Comparison of ENCODE assay signal across 15 cellular contexts in the genomic region with DNA sequence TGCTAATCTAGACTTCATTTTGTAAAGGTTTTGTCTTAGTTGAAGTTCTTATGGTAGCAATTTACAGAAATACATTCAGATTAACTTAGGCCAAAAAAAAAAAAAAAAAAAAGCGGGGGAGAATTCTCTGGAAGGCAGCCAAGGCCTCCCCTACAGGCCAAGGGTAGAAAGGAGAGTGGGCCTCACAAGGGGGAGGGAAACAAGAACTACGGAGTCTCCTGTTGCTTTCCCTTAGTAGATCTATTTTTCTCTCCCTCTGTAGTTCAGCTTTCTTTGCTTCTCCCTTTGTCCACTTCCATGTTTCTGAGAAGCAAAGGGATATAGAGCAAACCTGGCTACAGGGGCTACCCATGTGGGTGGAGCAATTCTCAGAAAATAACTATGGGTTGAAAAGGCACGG. TPM values are rescaled to one million over a fixed set of nuclear protein-coding genes. Genes with fewer than 3 reads are reported as not detected.
DNase-seq lines count a peak whose midpoint lies in the region; ATAC-seq and TF ChIP-seq lines count a peak whose summit lies in the region.
"Had no signal": no experiment of that assay in that cellular context is flagged by ENCODE, and none has a peak within 500 bp of the region (broad histone marks: within the 10 kb centered on the region; RNA-seq: fewer than 3 reads in every experiment).

No MANE protein-coding gene starts in this region.

- H3K4me2 ChIP-seq in trophoblast cell (ENCODE audit: low read length) = no peak overlapping the region
- H3K4me2 ChIP-seq: A549 had no signal

- no peak for TF ChIP-seq CTCF in vagina (IDR thresholded peaks at IDR 0.05)

- H2BK5ac ChIP-seq in trophoblast cell (ENCODE audit: low read depth, low read length, poor library complexity) = peak overlapping the region; percentile 26

- H3K4me3 ChIP-seq in HUES6 (ENCODE audit: low read depth, low read length) (no peak overlapping the region), trophoblast cell (ENCODE audit: low read depth, low read length) (no peak overlapping the region), vagina (no peak overlapping the region)
- H3K4me3 ChIP-seq: A549, SJSA1 had no signal

- H4K12ac ChIP-seq in trophoblast cell (ENCODE audit: low read depth, low read length) = no peak overlapping the region

- peak overlapping the region; percentile 52 for H3K4me3 Mint-ChIP-seq in central memory CD8-positive, alpha-beta T cell
- H3K4me3 Mint-ChIP-seq: activated CD4-positive, alpha-beta T cell treated with anti-CD3 and anti-CD28 coated beads for 36 hours had no signal

- peaks cover 8% of the 10 kb centered on the region for H3K79me2 ChIP-seq in trophoblast cell (ENCODE audit: control insufficient read depth, insufficient read depth, low read length, poor library complexity)

- DNase-seq in NCI-H82 (lab: John Stamatoyannopoulos, UW) = peak; percentile 37
- no peak for DNase-seq in NCI-H82 treated with DMSO at 0.1 percent for 48 hours (lab: John Stamatoyannopoulos, UW; ENCODE audit: unreplicated experiment)
- no peak for DNase-seq in central memory CD8-positive, alpha-beta T cell (ENCODE audit: low spot score in 2 of 2)
- DNase-seq in trophoblast cell = no peak
- no peak for DNase-seq in vagina (ENCODE audit: extremely low spot score in 2 of 2)
- DNase-seq in NK-92 treated with Interleukin-12 subunit alpha and Interleukin-12 subunit beta, amount 100 ng/mL, for 24 hours (lab: John Stamatoyannopoulos, UW) = no peak
- no peak for DNase-seq in HPDE6-E6E7 (ENCODE audit: extremely low spot score)
- DNase-seq: activated CD4-positive, alpha-beta T cell treated with anti-CD3 and anti-CD28 coated beads for 36 hours; kidney; NCI-H2029 treated with DMSO at 0.1 percent for 48 hours; stimulated activated CD4-positive, alpha-beta T cell treated with anti-CD3 and anti-CD28 coated beads, Interleukin-1b, Interleukin-23, amount 100 ng/mL, for 48 hours; stimulated activated naive CD4-positive, alpha-beta T cell had no signal

- no peak overlapping the region for H3K14ac ChIP-seq in trophoblast cell (ENCODE audit: low read length)

- H2BK12ac ChIP-seq in trophoblast cell (ENCODE audit: low read length) = peak overlapping the region; percentile 72

- H3K27me3 ChIP-seq in HUES6 (ENCODE audit: control insufficient read depth, insufficient read depth, low read length) (no peaks in the 10 kb centered on the region), trophoblast cell (ENCODE audit: insufficient read depth, low read length) (no peaks in the 10 kb centered on the region), vagina (no peaks in the 10 kb centered on the region)
- H3K27me3 ChIP-seq: SJSA1 had no signal

- peaks cover 32% of the 10 kb centered on the region for H3K27me3 Mint-ChIP-seq in central memory CD8-positive, alpha-beta T cell

- H3K9me3 ChIP-seq in HUES6 (ENCODE audit: control insufficient read depth, insufficient read depth, low read depth, low read length) (no peaks in the 10 kb centered on the region), trophoblast cell (ENCODE audit: insufficient read depth, low read depth, low read length) (no peaks in the 10 kb centered on the region), vagina (no peaks in the 10 kb centered on the region)
- H3K9me3 ChIP-seq: A549, SJSA1 had no signal

- H3K27ac ChIP-seq in HUES6 (ENCODE audit: low read depth, low read length) (peak overlapping the region; percentile 90; the same call in 1 of the 2 replicates), trophoblast cell (ENCODE audit: low read depth, low read length) (peak overlapping the region; percentile 64), vagina (no peak overlapping the region)
- H3K27ac ChIP-seq: A549, SJSA1 had no signal

- H3K36me3 ChIP-seq in HUES6 (ENCODE audit: control insufficient read depth, insufficient read depth, low read length) (no peaks in the 10 kb centered on the region), trophoblast cell (ENCODE audit: control insufficient read depth in 1 of 2, insufficient read depth in 2 of 2, low read length in 2 of 2) (no peaks in the 10 kb centered on the region), vagina (no peaks in the 10 kb centered on the region)
- H3K36me3 ChIP-seq: SJSA1 had no signal

- H3K18ac ChIP-seq in trophoblast cell (ENCODE audit: low read length) = no peak overlapping the region

- no peak for ATAC-seq in central memory CD8-positive, alpha-beta T cell (replicated peaks; ENCODE audit: extremely low read depth, poor library complexity, severe bottlenecking)
- ATAC-seq: A549; activated CD4-positive, alpha-beta T cell treated with anti-CD3 and anti-CD28 coated beads for 36 hours had no signal

- no peak overlapping the region for H3K4ac ChIP-seq in trophoblast cell (ENCODE audit: low read depth, low read length)

- intact Hi-C loops in vagina (cut with DNase I) = no loop called here

- H4K8ac ChIP-seq in trophoblast cell (ENCODE audit: low read depth, low read length) = peak overlapping the region; percentile 26

- peaks cover 5% of the 10 kb centered on the region for H3K36me3 Mint-ChIP-seq in central memory CD8-positive, alpha-beta T cell (ENCODE audit: insufficient read depth)

- no peak overlapping the region for H3K9ac ChIP-seq in HUES6 (ENCODE audit: low read length)
- no peak overlapping the region for H3K9ac ChIP-seq in trophoblast cell (ENCODE audit: low read length)

- peak overlapping the region; percentile 32 for H4K91ac ChIP-seq in trophoblast cell (ENCODE audit: low read depth, low read length)

- H2BK120ac ChIP-seq in trophoblast cell (ENCODE audit: insufficient read depth, low read length, poor library complexity) = peak overlapping the region; percentile 47

- no peak overlapping the region for H2AK5ac ChIP-seq in trophoblast cell (ENCODE audit: low read length)

- peaks cover 18% of the 10 kb centered on the region for H3K79me1 ChIP-seq in trophoblast cell (ENCODE audit: low read length)

- WGBS in trophoblast cell (ENCODE audit: extremely low coverage, insufficient coverage, insufficient read length) = no CpG with 5 or more reads among the region's 3 CpGs

- peaks cover 18% of the 10 kb centered on the region for H3K4me1 Mint-ChIP-seq in central memory CD8-positive, alpha-beta T cell

- no peaks in the 10 kb centered on the region for H3K9me3 Mint-ChIP-seq in central memory CD8-positive, alpha-beta T cell

- TF ChIP-seq POLR2A in vagina (IDR thresholded peaks at IDR 0.05) = no peak

- peaks cover 24% of the 10 kb centered on the region for H3K4me1 ChIP-seq in HUES6 (ENCODE audit: control insufficient read depth, insufficient read depth, low read length)
- H3K4me1 ChIP-seq in trophoblast cell (ENCODE audit: control insufficient read depth in 1 of 2, insufficient read depth in 2 of 2, low read length in 2 of 2) = peaks cover 6 to 17% of the 10 kb centered on the region in 2 experiments
- peaks cover 15% of the 10 kb centered on the region for H3K4me1 ChIP-seq in vagina

- no peak overlapping the region for H3K23ac ChIP-seq in trophoblast cell (ENCODE audit: low read length)

- no peak overlapping the region for H2AFZ ChIP-seq in trophoblast cell (ENCODE audit: insufficient read depth, low read length, poor library complexity)

- no peak overlapping the region for H3K27ac Mint-ChIP-seq in central memory CD8-positive, alpha-beta T cell (ENCODE audit: low read depth)
- H3K27ac Mint-ChIP-seq: activated CD4-positive, alpha-beta T cell treated with anti-CD3 and anti-CD28 coated beads for 36 hours had no signal

RNA-seq across cellular contexts. Expression of gene STK11IP, which starts 2.4 kb away (rescaled TPM):
- polyA plus RNA-seq in trophoblast cell (2013) = 19.1 and 19.7 TPM in 2 replicates
- total RNA-seq in vagina = 11.3 TPM

RNA-seq across cellular contexts. Expression of gene INHA, which starts 23.1 kb away (rescaled TPM):
- 24.7 and 27.9 TPM in 2 replicates for polyA plus RNA-seq in trophoblast cell (2013)
- 0.74 TPM for total RNA-seq in vagina
- total RNA-seq: activated CD4-positive, alpha-beta T cell treated with anti-CD3 and anti-CD28 coated beads for 36 hours had no signal

RNA-seq across cellular contexts. Expression of gene OBSL1, which starts 23.9 kb away (rescaled TPM):
- polyA plus RNA-seq in trophoblast cell (2013) = 155 and 158 TPM in 2 replicates
- 53.0 TPM for total RNA-seq in vagina

RNA-seq across cellular contexts. Expression of gene SLC4A3, which starts 32.2 kb away (rescaled TPM):
- 8.9 and 9.4 TPM in 2 replicates for polyA plus RNA-seq in trophoblast cell (2013)
- total RNA-seq in vagina = 13.5 TPM

RNA-seq across cellular contexts. Expression of gene TMEM198, which starts 51.4 kb away (rescaled TPM):
- 5.0 and 5.5 TPM in 2 replicates for polyA plus RNA-seq in trophoblast cell (2013)
- 1.5 TPM for total RNA-seq in vagina
